Comparison of ENCODE assay signal across 1 cellular context in the genomic region with DNA sequence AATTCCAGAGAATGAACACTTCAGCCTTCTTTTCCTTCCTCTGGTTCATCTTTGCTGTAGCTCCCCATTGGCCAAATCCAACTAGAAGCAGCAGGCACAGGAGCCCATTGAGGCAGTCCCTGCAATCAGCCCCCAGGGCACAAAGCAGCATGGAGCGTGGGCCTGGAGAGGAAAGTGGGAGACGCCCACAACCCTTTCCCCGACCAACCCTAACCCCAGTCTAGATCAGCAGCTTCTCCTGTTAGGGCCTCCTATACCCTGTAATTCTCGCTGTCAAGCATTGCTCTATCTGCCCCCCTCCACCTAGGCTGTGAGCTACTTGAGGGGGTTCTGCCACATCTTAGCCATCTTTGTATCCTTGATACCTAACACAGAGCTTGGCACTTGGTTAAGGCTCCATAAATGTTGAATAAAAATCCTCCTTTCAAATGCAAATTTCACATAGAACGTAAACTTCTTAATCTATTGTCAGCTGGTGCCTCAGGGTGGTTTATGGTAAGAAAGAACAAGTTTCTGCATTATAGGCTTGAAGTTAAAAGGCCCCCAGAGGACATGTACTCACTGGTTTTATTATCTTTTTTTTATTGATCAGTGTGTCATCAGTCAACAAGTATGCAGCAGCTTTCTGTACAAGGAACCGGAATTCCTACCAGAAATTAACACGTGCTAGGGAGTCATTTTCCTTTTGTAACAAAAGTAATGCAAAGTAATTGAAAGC.
TF ChIP-seq lines count a peak whose summit lies in the region.

No MANE protein-coding gene starts in this region.

TF ChIP-seq in GM23338, 12 proteins besides CTCF, POLR2A, EP300 and RAD21 (continued from another document):
- TF ChIP-seq, protein P1, sequence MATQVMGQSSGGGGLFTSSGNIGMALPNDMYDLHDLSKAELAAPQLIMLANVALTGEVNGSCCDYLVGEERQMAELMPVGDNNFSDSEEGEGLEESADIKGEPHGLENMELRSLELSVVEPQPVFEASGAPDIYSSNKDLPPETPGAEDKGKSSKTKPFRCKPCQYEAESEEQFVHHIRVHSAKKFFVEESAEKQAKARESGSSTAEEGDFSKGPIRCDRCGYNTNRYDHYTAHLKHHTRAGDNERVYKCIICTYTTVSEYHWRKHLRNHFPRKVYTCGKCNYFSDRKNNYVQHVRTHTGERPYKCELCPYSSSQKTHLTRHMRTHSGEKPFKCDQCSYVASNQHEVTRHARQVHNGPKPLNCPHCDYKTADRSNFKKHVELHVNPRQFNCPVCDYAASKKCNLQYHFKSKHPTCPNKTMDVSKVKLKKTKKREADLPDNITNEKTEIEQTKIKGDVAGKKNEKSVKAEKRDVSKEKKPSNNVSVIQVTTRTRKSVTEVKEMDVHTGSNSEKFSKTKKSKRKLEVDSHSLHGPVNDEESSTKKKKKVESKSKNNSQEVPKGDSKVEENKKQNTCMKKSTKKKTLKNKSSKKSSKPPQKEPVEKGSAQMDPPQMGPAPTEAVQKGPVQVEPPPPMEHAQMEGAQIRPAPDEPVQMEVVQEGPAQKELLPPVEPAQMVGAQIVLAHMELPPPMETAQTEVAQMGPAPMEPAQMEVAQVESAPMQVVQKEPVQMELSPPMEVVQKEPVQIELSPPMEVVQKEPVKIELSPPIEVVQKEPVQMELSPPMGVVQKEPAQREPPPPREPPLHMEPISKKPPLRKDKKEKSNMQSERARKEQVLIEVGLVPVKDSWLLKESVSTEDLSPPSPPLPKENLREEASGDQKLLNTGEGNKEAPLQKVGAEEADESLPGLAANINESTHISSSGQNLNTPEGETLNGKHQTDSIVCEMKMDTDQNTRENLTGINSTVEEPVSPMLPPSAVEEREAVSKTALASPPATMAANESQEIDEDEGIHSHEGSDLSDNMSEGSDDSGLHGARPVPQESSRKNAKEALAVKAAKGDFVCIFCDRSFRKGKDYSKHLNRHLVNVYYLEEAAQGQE (IDR thresholded peaks at IDR 0.05; ENCODE audit: unreplicated experiment) = no peak
- TF ChIP-seq STAT1 (IDR thresholded peaks at IDR 0.05; ENCODE audit: unreplicated experiment) = no peak
- no peak for TF ChIP-seq EZH2phosphoT487 (IDR thresholded peaks at IDR 0.05; ENCODE audit: unreplicated experiment)
- no peak for TF ChIP-seq ZNF331 (CRISPR knock-in tag; IDR thresholded peaks at IDR 0.05; ENCODE audit: low read depth)
- no peak for TF ChIP-seq NANOG (IDR thresholded peaks at IDR 0.05; ENCODE audit: borderline replicate concordance)
